1 cellular context compared by ENCODE assay signal in the genomic region with DNA sequence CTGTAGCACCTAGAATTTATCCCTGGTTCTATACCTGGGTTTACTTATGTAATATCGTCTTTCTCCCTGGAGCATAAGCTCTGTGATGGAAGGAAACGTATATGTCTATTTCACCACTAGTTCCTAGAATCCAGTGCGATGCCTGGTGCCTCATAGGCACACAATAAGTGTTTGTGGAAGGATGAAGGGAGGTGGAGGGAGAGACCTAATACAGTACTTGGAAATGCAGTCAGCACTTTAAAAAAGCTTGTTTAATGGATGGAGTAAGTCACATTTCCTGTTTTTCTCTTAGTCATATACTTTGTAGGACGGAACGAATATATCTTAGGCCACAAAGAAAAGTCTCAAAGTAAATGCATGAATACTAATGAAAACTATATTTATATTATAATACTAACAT.
TF ChIP-seq lines count a peak whose summit lies in the region.

No MANE protein-coding gene starts in this region.

TF ChIP-seq in SK-N-SH treated with all-trans-retinoic acid at 6 μM for 48 hours, 23 proteins besides CTCF, POLR2A, EP300 and RAD21 (continued from another document):
- TF ChIP-seq, protein P1, sequence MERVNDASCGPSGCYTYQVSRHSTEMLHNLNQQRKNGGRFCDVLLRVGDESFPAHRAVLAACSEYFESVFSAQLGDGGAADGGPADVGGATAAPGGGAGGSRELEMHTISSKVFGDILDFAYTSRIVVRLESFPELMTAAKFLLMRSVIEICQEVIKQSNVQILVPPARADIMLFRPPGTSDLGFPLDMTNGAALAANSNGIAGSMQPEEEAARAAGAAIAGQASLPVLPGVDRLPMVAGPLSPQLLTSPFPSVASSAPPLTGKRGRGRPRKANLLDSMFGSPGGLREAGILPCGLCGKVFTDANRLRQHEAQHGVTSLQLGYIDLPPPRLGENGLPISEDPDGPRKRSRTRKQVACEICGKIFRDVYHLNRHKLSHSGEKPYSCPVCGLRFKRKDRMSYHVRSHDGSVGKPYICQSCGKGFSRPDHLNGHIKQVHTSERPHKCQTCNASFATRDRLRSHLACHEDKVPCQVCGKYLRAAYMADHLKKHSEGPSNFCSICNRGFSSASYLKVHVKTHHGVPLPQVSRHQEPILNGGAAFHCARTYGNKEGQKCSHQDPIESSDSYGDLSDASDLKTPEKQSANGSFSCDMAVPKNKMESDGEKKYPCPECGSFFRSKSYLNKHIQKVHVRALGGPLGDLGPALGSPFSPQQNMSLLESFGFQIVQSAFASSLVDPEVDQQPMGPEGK (CRISPR knock-in tag; IDR thresholded peaks at IDR 0.05; ENCODE audit: borderline replicate concordance): no peak
- TF ChIP-seq GLIS3 (CRISPR knock-in tag; IDR thresholded peaks at IDR 0.05) (no peak), ZNF565 (CRISPR knock-in tag; conservative IDR thresholded peaks at IDR 0.05; ENCODE audit: low read depth) (no peak), BACH2 (CRISPR knock-in tag; IDR thresholded peaks at IDR 0.05; ENCODE audit: borderline replicate concordance) (no peak), SNAI2 (CRISPR knock-in tag; IDR thresholded peaks at IDR 0.05) (no peak), ZNF70 (CRISPR knock-in tag; IDR thresholded peaks at IDR 0.05) (no peak), ZC3H10 (CRISPR knock-in tag; IDR thresholded peaks at IDR 0.05) (no peak), PPARA (CRISPR knock-in tag; IDR thresholded peaks at IDR 0.05; ENCODE audit: borderline replicate concordance) (no peak)
- TF ChIP-seq, protein P2, sequence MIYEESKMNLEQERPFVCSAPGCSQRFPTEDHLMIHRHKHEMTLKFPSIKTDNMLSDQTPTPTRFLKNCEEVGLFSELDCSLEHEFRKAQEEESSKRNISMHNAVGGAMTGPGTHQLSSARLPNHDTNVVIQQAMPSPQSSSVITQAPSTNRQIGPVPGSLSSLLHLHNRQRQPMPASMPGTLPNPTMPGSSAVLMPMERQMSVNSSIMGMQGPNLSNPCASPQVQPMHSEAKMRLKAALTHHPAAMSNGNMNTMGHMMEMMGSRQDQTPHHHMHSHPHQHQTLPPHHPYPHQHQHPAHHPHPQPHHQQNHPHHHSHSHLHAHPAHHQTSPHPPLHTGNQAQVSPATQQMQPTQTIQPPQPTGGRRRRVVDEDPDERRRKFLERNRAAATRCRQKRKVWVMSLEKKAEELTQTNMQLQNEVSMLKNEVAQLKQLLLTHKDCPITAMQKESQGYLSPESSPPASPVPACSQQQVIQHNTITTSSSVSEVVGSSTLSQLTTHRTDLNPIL (CRISPR knock-in tag; IDR thresholded peaks at IDR 0.05; ENCODE audit: low read depth): no peak
- TF ChIP-seq, protein P3, sequence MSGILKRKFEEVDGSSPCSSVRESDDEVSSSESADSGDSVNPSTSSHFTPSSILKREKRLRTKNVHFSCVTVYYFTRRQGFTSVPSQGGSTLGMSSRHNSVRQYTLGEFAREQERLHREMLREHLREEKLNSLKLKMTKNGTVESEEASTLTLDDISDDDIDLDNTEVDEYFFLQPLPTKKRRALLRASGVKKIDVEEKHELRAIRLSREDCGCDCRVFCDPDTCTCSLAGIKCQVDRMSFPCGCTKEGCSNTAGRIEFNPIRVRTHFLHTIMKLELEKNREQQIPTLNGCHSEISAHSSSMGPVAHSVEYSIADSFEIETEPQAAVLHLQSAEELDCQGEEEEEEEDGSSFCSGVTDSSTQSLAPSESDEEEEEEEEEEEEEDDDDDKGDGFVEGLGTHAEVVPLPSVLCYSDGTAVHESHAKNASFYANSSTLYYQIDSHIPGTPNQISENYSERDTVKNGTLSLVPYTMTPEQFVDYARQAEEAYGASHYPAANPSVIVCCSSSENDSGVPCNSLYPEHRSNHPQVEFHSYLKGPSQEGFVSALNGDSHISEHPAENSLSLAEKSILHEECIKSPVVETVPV (CRISPR knock-in tag; IDR thresholded peaks at IDR 0.05): no peak
